1 cellular context compared by ENCODE assay signal in the genomic region with DNA sequence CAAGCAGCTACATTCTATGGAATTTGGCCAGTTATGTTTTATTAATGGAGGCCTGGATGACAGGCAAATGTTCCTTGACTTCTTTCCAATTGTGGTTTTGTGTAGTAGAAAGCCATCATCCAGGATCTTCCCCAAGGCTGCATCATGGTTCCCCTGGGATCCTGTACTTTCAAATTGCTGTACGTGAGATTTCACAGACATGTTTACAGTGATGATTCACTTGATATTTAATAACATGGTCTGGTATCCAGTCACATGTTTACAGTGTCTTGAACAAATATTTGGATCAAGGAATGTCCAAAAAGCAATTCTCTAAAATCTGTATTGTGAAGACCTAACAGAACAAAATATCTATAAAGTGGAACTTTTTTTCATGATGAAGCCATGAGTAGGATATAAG.
TF ChIP-seq lines count a peak whose summit lies in the region.

No MANE protein-coding gene starts in this region.

TF ChIP-seq in H1, 55 proteins besides CTCF, POLR2A, EP300 and RAD21 (continued from another document):
- TF ChIP-seq TAF1 (IDR thresholded peaks at IDR 0.05; ENCODE audit: low read depth, low read length), result no peak
- TF ChIP-seq NANOG (IDR thresholded peaks at IDR 0.05; ENCODE audit: insufficient read depth, low read depth, low read length, poor library complexity, severe bottlenecking), result no peak
- TF ChIP-seq CHD1 (IDR thresholded peaks at IDR 0.05; ENCODE audit: low read depth, low read length), result no peak
- no peak for TF ChIP-seq KDM1A (IDR thresholded peaks at IDR 0.05; ENCODE audit: borderline replicate concordance, low read length)
- TF ChIP-seq SIN3A (conservative IDR thresholded peaks at IDR 0.05 in 1 of 2, IDR thresholded peaks at IDR 0.05 in 1 of 2; ENCODE audit: low read depth in 1 of 2, low read length in 2 of 2), result no peak
- no peak for TF ChIP-seq JUND (IDR thresholded peaks at IDR 0.05; ENCODE audit: low read length)
